ENCODE assay signal across 17 cellular contexts in the genomic region with DNA sequence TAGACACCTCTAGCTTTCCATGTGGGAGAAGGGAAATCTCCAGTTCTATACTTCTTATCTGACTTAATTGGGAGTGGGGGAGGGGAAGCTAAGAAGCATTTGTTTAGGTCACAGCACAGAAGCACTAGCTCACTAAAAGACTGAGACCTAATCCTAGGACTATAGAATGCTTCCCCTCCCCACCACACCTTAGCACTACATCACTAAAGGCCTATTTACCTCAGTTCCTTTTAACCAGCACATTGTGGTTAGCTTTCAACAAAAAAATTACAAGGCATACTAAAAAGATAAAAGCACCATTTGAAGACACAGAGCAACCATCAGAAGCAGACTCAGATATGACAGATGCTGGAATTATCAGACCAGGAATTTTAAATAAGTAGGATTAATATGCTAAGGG. TPM values are rescaled to one million over a fixed set of nuclear protein-coding genes. Genes with fewer than 3 reads are reported as not detected.
DNase-seq lines count a peak whose midpoint lies in the region; FAIRE-seq and TF ChIP-seq lines count a peak whose summit lies in the region.
"Had no signal": no experiment of that assay in that cellular context is flagged by ENCODE, and none has a peak within 500 bp of the region (broad histone marks: within the 10 kb centered on the region; RNA-seq: fewer than 3 reads in every experiment).

No MANE protein-coding gene starts in this region.

- peaks cover 15 to 19% of the 10 kb centered on the region in 2 experiments for H3K9me3 ChIP-seq in H1 (ENCODE audit: insufficient read depth in 2 of 2, low read depth in 1 of 2, low read length in 1 of 2)
- H3K9me3 ChIP-seq in testis = no peaks in the 10 kb centered on the region
- H3K9me3 ChIP-seq: HAP-1 had no signal

- no peak overlapping the region for H2BK12ac ChIP-seq in H1 (ENCODE audit: low read depth, low read length)

- H3K4me3 Mint-ChIP-seq in T-helper 2 cell treated with Interferon-gamma antibody and Interleukin-4, amounts not matched to agents 5 μg/mL and 100 μg/mL, for 36 hours = no peak overlapping the region
- H3K4me3 Mint-ChIP-seq: CD4-positive, alpha-beta T cell had no signal

- no peaks in the 10 kb centered on the region for H3K27me3 Mint-ChIP-seq in T-helper 2 cell treated with Interferon-gamma antibody and Interleukin-4, amounts not matched to agents 5 μg/mL and 100 μg/mL, for 36 hours (ENCODE audit: low read depth)
- H3K27me3 Mint-ChIP-seq: CD4-positive, alpha-beta T cell had no signal

- intact Hi-C loops in testis (cut with DNase I; ENCODE audit: low total_unique reads) = no loop called here

- no peak overlapping the region for H2AFZ ChIP-seq in H1 (ENCODE audit: low read length)

- no peak overlapping the region for H3K9ac ChIP-seq in H1 (replicated peaks in 1 of 4; ENCODE audit: extremely low read depth in 1 of 4, low read depth in 3 of 4, low read length in 3 of 4)

- H4K91ac ChIP-seq in H1 (replicated peaks; ENCODE audit: insufficient read length, low read length) = no peak overlapping the region

- no peak overlapping the region for H3K56ac ChIP-seq in H1 (replicated peaks; ENCODE audit: insufficient read length, low read depth, low read length)

- POLR2A ChIA-PET in H1 (lab: Charles Lee; ENCODE audit: partially characterized antibody) = no interaction called here

- H3K79me2 ChIP-seq in H1 (ENCODE audit: control insufficient read depth in 1 of 2, insufficient read depth in 2 of 2, low read length in 2 of 2) = no peaks in the 10 kb centered on the region

- no peak overlapping the region for H3K4me2 ChIP-seq in H1 (ENCODE audit: insufficient read depth in 1 of 2, low read depth in 2 of 2, low read length in 2 of 2)
- H3K4me2 ChIP-seq: A549 had no signal

- H2BK5ac ChIP-seq in H1 (ENCODE audit: low read depth, low read length) = no peak overlapping the region

- H3K79me1 ChIP-seq in H1 (ENCODE audit: low read depth, low read length) = no peaks in the 10 kb centered on the region

- no peak overlapping the region for H2BK120ac ChIP-seq in H1 (replicated peaks; ENCODE audit: low read depth, low read length)

- no peak overlapping the region for H4K8ac ChIP-seq in H1 (ENCODE audit: extremely low read depth, insufficient read depth, low read length)

- DNase-seq in DMS 273 (lab: John Stamatoyannopoulos, UW; ENCODE audit: unreplicated experiment) = peak; percentile 1
- DNase-seq in DMS 273 treated with DMSO at 0.1 percent for 48 hours (lab: John Stamatoyannopoulos, UW) = no peak
- DNase-seq in NCI-H82 treated with DMSO at 0.1 percent for 48 hours (lab: John Stamatoyannopoulos, UW; ENCODE audit: unreplicated experiment) = peak; percentile 5
- no peak for DNase-seq in H1 (ENCODE audit: low read depth in 1 of 2, low spot score in 2 of 2)
- no peak for DNase-seq in testis
- no peak for DNase-seq in NCI-H2171 (lab: John Stamatoyannopoulos, UW)
- DNase-seq in T-helper 2 cell treated with Interferon-gamma antibody and Interleukin-4, amounts not matched to agents 5 μg/mL and 100 μg/mL, for 36 hours (ENCODE audit: low spot score) = no peak
- DNase-seq: AML-193; CD4-positive, alpha-beta T cell; DMS53; GOT3 had no signal

- no peak for TF ChIP-seq EP300 in H1 (IDR thresholded peaks at IDR 0.05; ENCODE audit: borderline replicate concordance in 1 of 2, low read depth in 2 of 2, low read length in 2 of 2)

- H3K4me3 ChIP-seq in H1 (ENCODE audit: extremely low read depth in 1 of 4, insufficient read depth in 2 of 4, low read depth in 3 of 4, low read length in 4 of 4) (no peak overlapping the region), testis (no peak overlapping the region)
- H3K4me3 ChIP-seq: A549, HAP-1 had no signal

- peaks cover 10% of the 10 kb centered on the region for H3K9me3 Mint-ChIP-seq in T-helper 2 cell treated with Interferon-gamma antibody and Interleukin-4, amounts not matched to agents 5 μg/mL and 100 μg/mL, for 36 hours

- TF ChIP-seq POLR2A in H1 (IDR thresholded peaks at IDR 0.05; ENCODE audit: control extremely low read depth in 1 of 2, low read depth in 2 of 2, low read length in 2 of 2) (no peak), testis (IDR thresholded peaks at IDR 0.05) (no peak)

- H3K27ac ChIP-seq in H1 (ENCODE audit: low read depth, low read length) (no peak overlapping the region), testis (no peak overlapping the region)
- H3K27ac ChIP-seq: 22Rv1, A549, C4-2B had no signal

- no peaks in the 10 kb centered on the region for H3K23me2 ChIP-seq in H1 (ENCODE audit: low read depth, low read length)

- CTCF ChIA-PET in H1 (lab: Charles Lee; ENCODE audit: partially characterized antibody) = interaction anchor here (1.0 to 1.5 kb wide), 2 partner anchors 219 to 396 kb away, joined by 3 to 5 read pairs; no protein-coding TSS in a partner anchor

- no peaks in the 10 kb centered on the region for H3K27me3 ChIP-seq in H1 (replicated peaks in 1 of 4; ENCODE audit: control insufficient read depth in 3 of 4, extremely low read depth in 1 of 4, insufficient read depth in 3 of 4, low read length in 3 of 4)
- H3K27me3 ChIP-seq in testis = no peaks in the 10 kb centered on the region

- no peak overlapping the region for H3K4ac ChIP-seq in H1 (replicated peaks; ENCODE audit: insufficient read length, low read depth, low read length)

- FAIRE-seq in H1 (lab: Jason Lieb, UNC) = no peak
- FAIRE-seq: A549, G401.6, GM18507 had no signal

- H3K36me3 Mint-ChIP-seq in T-helper 2 cell treated with Interferon-gamma antibody and Interleukin-4, amounts not matched to agents 5 μg/mL and 100 μg/mL, for 36 hours (ENCODE audit: low read depth) = peaks cover 33% of the 10 kb centered on the region

- H3K4me1 ChIP-seq in H1 (replicated peaks in 1 of 4; ENCODE audit: control insufficient read depth in 3 of 4, insufficient read depth in 4 of 4, low read length in 3 of 4) (no peaks in the 10 kb centered on the region), testis (no peaks in the 10 kb centered on the region)
- H3K4me1 ChIP-seq: A549, HAP-1 had no signal

- no peak for TF ChIP-seq RAD21 in H1 (IDR thresholded peaks at IDR 0.05 in 1 of 2, conservative IDR thresholded peaks at IDR 0.05 in 1 of 2; ENCODE audit: low read depth in 2 of 2, low read length in 2 of 2)

- H4K5ac ChIP-seq in H1 (ENCODE audit: insufficient read length, low read depth, low read length) = no peak overlapping the region

- no peak overlapping the region for H3K23ac ChIP-seq in H1 (ENCODE audit: insufficient read length)

- no peaks in the 10 kb centered on the region for H4K20me1 ChIP-seq in H1 (replicated peaks in 1 of 2; ENCODE audit: control insufficient read depth in 1 of 2, insufficient read depth in 2 of 2, low read length in 2 of 2)

- no peak overlapping the region for H3K18ac ChIP-seq in H1 (ENCODE audit: extremely low read depth, low read length)

- H2BK20ac ChIP-seq in H1 (ENCODE audit: low read length) = no peak overlapping the region

- H3K27ac Mint-ChIP-seq in T-helper 2 cell treated with Interferon-gamma antibody and Interleukin-4, amounts not matched to agents 5 μg/mL and 100 μg/mL, for 36 hours = no peak overlapping the region
- H3K27ac Mint-ChIP-seq: CD4-positive, alpha-beta T cell had no signal

- H2AK5ac ChIP-seq in H1 (ENCODE audit: low read depth, low read length) = no peak overlapping the region

- peaks cover 0 to 8% (median 4%) of the 10 kb centered on the region in 4 experiments; a peak in 4 of 8 replicates for H3K36me3 ChIP-seq in H1 (ENCODE audit: control insufficient read depth in 2 of 4, insufficient read depth in 4 of 4, low read length in 3 of 4)
- H3K36me3 ChIP-seq in testis (ENCODE audit: low read depth, missing control alignments) = no peaks in the 10 kb centered on the region
- H3K36me3 ChIP-seq: HAP-1 had no signal

- no peak overlapping the region for H2BK15ac ChIP-seq in H1 (ENCODE audit: low read length)

- no peak overlapping the region for H3K14ac ChIP-seq in H1 (ENCODE audit: insufficient read length)

- no peak for TF ChIP-seq CTCF in H1 (IDR thresholded peaks at IDR 0.05; ENCODE audit: control extremely low read depth in 1 of 3, insufficient read depth in 1 of 3, low read depth in 1 of 3, low read length in 3 of 3)
- TF ChIP-seq CTCF in testis (IDR thresholded peaks at IDR 0.05) = no peak

- peaks cover 5% of the 10 kb centered on the region for H3K4me1 Mint-ChIP-seq in T-helper 2 cell treated with Interferon-gamma antibody and Interleukin-4, amounts not matched to agents 5 μg/mL and 100 μg/mL, for 36 hours (ENCODE audit: low read depth)

TF ChIP-seq in H1, 55 proteins besides CTCF, POLR2A, EP300 and RAD21:
- TF ChIP-seq BACH1 (IDR thresholded peaks at IDR 0.05; ENCODE audit: low read length) (no peak), CTBP2 (IDR thresholded peaks at IDR 0.05; ENCODE audit: borderline replicate concordance, insufficient read depth, insufficient read length, low read length) (no peak), RXRA (IDR thresholded peaks at IDR 0.05; ENCODE audit: insufficient read depth, low read depth, low read length) (no peak), CEBPB (IDR thresholded peaks at IDR 0.05; ENCODE audit: low read depth, low read length) (no peak)
- TF ChIP-seq, protein P1, sequence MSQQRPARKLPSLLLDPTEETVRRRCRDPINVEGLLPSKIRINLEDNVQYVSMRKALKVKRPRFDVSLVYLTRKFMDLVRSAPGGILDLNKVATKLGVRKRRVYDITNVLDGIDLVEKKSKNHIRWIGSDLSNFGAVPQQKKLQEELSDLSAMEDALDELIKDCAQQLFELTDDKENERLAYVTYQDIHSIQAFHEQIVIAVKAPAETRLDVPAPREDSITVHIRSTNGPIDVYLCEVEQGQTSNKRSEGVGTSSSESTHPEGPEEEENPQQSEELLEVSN (IDR thresholded peaks at IDR 0.05) = 0 out of 2 replicates have a peak, but pooled peaks have one; percentile 24
TF ChIP-seq in H1: peak in this region for 1.

RNA-seq across cellular contexts. Expression of a gene that starts 53.8 kb away (rescaled TPM):
- 5.9 and 7.3 TPM in 2 replicates for total RNA-seq in H1 (2021; fragmentation: NEBNext Ultra II Directional; extraction: Animal tissue kit (Norgen Biotek cat#: 25700))
- polyA plus RNA-seq in H1 (2011; rRNA removed) (6.2 and 7.6 TPM in 2 replicates), testis (ENCODE audit: insufficient read depth, low read depth, low replicate concordance) (6.5 TPM)
- 3.6 TPM for polyA plus RNA-seq in H1 (2011; cell fraction: cytosol; rRNA removed)
- 4.1 TPM for polyA plus RNA-seq in H1 (2011; cell fraction: nucleus; rRNA removed)
- polyA plus RNA-seq in H1 (2012, experiment 1 of 2) = 3.0 to 5.4 TPM (median 4.6 TPM) in 4 replicates
- 4.8 TPM for polyA plus RNA-seq in H1 (2012, experiment 2 of 2)
- polyA plus RNA-seq in H1 (2013, experiment 1 of 2) = 1.8 TPM
- polyA plus RNA-seq in H1 (2013, experiment 2 of 2) = 1.4 TPM
- 3.2 and 4.5 TPM in 2 replicates for polyA minus RNA-seq in H1 (2011; rRNA and poly(A)+ RNA removed)
- 5.2 TPM for polyA minus RNA-seq in H1 (2011; cell fraction: cytosol; rRNA and poly(A)+ RNA removed)
- 6.1 TPM for polyA minus RNA-seq in H1 (2011; cell fraction: nucleus; rRNA and poly(A)+ RNA removed)
- 1 to 10 TPM; 5.7 to 6.9 TPM for total RNA-seq in testis
- polyA plus RNA-seq: A549 had no signal

Comparison
In these comparisons a context has a peak if more than half of its experiments do, and no peak if none do; other contexts are left out.
1. DNase-seq: peak in DMS 273 (single experiment) and NCI-H82 treated with DMSO at 0.1 percent for 48 hours (single experiment); none in DMS 273 treated with DMSO at 0.1 percent for 48 hours (single experiment), H1 (0 of 2), testis (single experiment), NCI-H2171 (single experiment) and T-helper 2 cell treated with Interferon-gamma antibody and Interleukin-4, amounts not matched to agents 5 μg/mL and 100 μg/mL, for 36 hours (single experiment).